ENCODE assay signal across 20 cellular contexts in the genomic region with DNA sequence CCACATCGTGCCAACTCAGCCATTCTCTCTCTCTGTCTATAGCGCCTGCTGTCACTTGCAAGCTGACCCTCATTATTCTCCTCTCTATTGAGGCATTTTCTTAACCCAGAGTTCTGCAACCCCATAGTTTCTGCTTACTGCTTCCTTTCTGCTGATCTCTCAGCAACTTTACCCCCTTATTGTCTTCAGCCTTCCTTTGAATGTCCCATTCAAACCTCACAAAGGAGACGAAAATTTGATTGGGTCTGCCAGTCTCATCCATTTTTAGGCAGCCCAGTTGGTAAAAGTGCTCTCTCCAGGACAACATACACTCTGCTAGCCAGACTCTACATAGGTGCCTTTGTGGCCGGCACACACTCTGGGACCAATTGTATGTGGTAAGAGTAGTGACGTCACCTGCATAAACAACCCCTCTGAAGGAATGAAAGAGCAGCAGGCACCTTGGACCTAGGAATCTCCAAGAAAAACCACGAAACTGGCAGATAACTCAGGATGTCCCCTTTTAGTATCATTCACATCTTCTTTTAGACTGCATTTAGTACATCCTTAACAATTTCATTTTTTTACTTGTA.
"Had no signal": no experiment of that assay in that cellular context is flagged by ENCODE, and none has a peak within 500 bp of the region (broad histone marks: within the 10 kb centered on the region; RNA-seq: fewer than 3 reads in every experiment).

No MANE protein-coding gene starts in this region.

- H3K4me1 Mint-ChIP-seq: naive thymus-derived CD4-positive, alpha-beta T cell; nephron progenitor cell; stimulated activated memory B cell treated with anti-CD40 and anti-IgM and Interleukin-4, amounts not matched to agents 10 μg/mL and 1 μg/mL and 100 μg/mL, for 72 hours had no signal

- H3K9me3 Mint-ChIP-seq: nephron progenitor cell; stimulated activated memory B cell treated with anti-CD40 and anti-IgM and Interleukin-4, amounts not matched to agents 10 μg/mL and 1 μg/mL and 100 μg/mL, for 72 hours had no signal

- H3K36me3 Mint-ChIP-seq: naive thymus-derived CD4-positive, alpha-beta T cell; stimulated activated memory B cell treated with anti-CD40 and anti-IgM and Interleukin-4, amounts not matched to agents 10 μg/mL and 1 μg/mL and 100 μg/mL, for 72 hours had no signal

- H3K4me3 Mint-ChIP-seq: effector memory CD8-positive, alpha-beta T cell; naive thymus-derived CD4-positive, alpha-beta T cell; nephron progenitor cell; stimulated activated memory B cell treated with anti-CD40 and anti-IgM and Interleukin-4, amounts not matched to agents 10 μg/mL and 1 μg/mL and 100 μg/mL, for 72 hours; stimulated activated naive CD8-positive, alpha-beta T cell treated with anti-CD3 and anti-CD28 coated beads, Interleukin-15, Interleukin-2, amounts not matched to agents 100 ng/mL and 50 ng/mL, for 24 hours had no signal

- DNase-seq: effector memory CD8-positive, alpha-beta T cell; esophagus squamous epithelium; foreskin fibroblast; left colon; left ventricle myocardium superior; mesendoderm; naive thymus-derived CD4-positive, alpha-beta T cell; nephron progenitor cell; posterior cingulate gyrus; spleen; stimulated activated CD4-positive, alpha-beta T cell treated with anti-CD3 and anti-CD28 coated beads, Interleukin-15, amount 100 ng/mL, for 24 hours; stimulated activated CD4-positive, alpha-beta T cell treated with anti-CD3 and anti-CD28 coated beads, Interleukin-1b, Interleukin-23, amount 100 ng/mL, for 48 hours; stimulated activated CD4-positive, alpha-beta T cell treated with anti-CD3 and anti-CD28 coated beads, Interleukin-4, amount 100 ng/mL, for 24 hours; tibial artery; upper lobe of left lung; uterus had no signal

- H3K27ac Mint-ChIP-seq: effector memory CD8-positive, alpha-beta T cell; naive thymus-derived CD4-positive, alpha-beta T cell; nephron progenitor cell; stimulated activated memory B cell treated with anti-CD40 and anti-IgM and Interleukin-4, amounts not matched to agents 10 μg/mL and 1 μg/mL and 100 μg/mL, for 72 hours; stimulated activated naive CD8-positive, alpha-beta T cell treated with anti-CD3 and anti-CD28 coated beads, Interleukin-15, Interleukin-2, amounts not matched to agents 100 ng/mL and 50 ng/mL, for 24 hours had no signal

- H3K27me3 Mint-ChIP-seq: effector memory CD8-positive, alpha-beta T cell; naive thymus-derived CD4-positive, alpha-beta T cell; stimulated activated memory B cell treated with anti-CD40 and anti-IgM and Interleukin-4, amounts not matched to agents 10 μg/mL and 1 μg/mL and 100 μg/mL, for 72 hours; stimulated activated naive CD8-positive, alpha-beta T cell treated with anti-CD3 and anti-CD28 coated beads, Interleukin-15, Interleukin-2, amounts not matched to agents 100 ng/mL and 50 ng/mL, for 24 hours had no signal

- ATAC-seq: effector memory CD8-positive, alpha-beta T cell; gastroesophageal sphincter; left colon; left ventricle myocardium superior; naive thymus-derived CD4-positive, alpha-beta T cell; sciatic nerve; stimulated activated memory B cell treated with anti-CD40 and anti-IgM and Interleukin-4, amounts not matched to agents 10 μg/mL and 1 μg/mL and 100 μg/mL, for 72 hours had no signal
